ENCODE assay signal across 8 cellular contexts in genomic region chr1:159828916-159829634, GRCh38. TPM values are rescaled to one million over a fixed set of nuclear protein-coding genes. Genes with fewer than 3 reads are reported as not detected.
A peak's percentile ranks its signal among the peaks of the same experiment; 100 is the strongest.
DNase-seq lines count a peak whose midpoint lies in the region; ATAC-seq and TF ChIP-seq lines count a peak whose summit lies in the region.

No MANE protein-coding gene starts in this region.

- H2AFZ ChIP-seq in OCI-LY1 (ENCODE audit: low read length), result no peak overlapping the region

- no peaks in the 10 kb centered on the region for H3K9me2 ChIP-seq in OCI-LY1 (ENCODE audit: low read depth, low read length)

- H3K4me2 ChIP-seq in OCI-LY1 (ENCODE audit: low read length), result no peak overlapping the region

- ATAC-seq in GM18868 (IDR thresholded peaks at IDR 0.05; ENCODE audit: unreplicated experiment), result peak; percentile 91
- ATAC-seq in HG03095 (IDR thresholded peaks at IDR 0.05; ENCODE audit: unreplicated experiment), result peak; percentile 64

- TF ChIP-seq CTCF in OCI-LY1 (IDR thresholded peaks at IDR 0.05; ENCODE audit: low read length) (peak; percentile 62), endothelial cell (IDR thresholded peaks at IDR 0.05; ENCODE audit: unreplicated experiment) (peak; percentile 30), nephron (IDR thresholded peaks at IDR 0.05; ENCODE audit: unreplicated experiment in 3 of 3) (peak; percentile 35 to 48 (median 36))

- no peak overlapping the region for H3K4me3 ChIP-seq in OCI-LY1 (ENCODE audit: low read depth, low read length, poor library complexity, severe bottlenecking)

- H3K4me1 ChIP-seq in OCI-LY1 (ENCODE audit: insufficient read depth, low read length, severe bottlenecking), result no peaks in the 10 kb centered on the region

- no peaks in the 10 kb centered on the region; the same call in 1 of the 2 replicates for H3K27me3 ChIP-seq in OCI-LY1 (ENCODE audit: insufficient read depth, low read length)

- peak; percentile 63 for DNase-seq in Ammon's horn (ENCODE audit: low spot score)
- peak; percentile 66 for DNase-seq in endothelial cell (ENCODE audit: low spot score)
- no peak for DNase-seq in AG08395 (ENCODE audit: low spot score)
- no peak for DNase-seq in HPDE6-E6E7 (ENCODE audit: extremely low spot score)

- no peaks in the 10 kb centered on the region for H3K9me3 ChIP-seq in OCI-LY1 (ENCODE audit: low read length)

- H3K9ac ChIP-seq in OCI-LY1 (ENCODE audit: low read length), result no peak overlapping the region

- H3K36me3 Mint-ChIP-seq in endothelial cell (ENCODE audit: low read depth, unreplicated experiment) (no peaks in the 10 kb centered on the region), nephron (ENCODE audit: low read depth) (no peaks in the 10 kb centered on the region)

- H3F3A ChIP-seq in OCI-LY1 (ENCODE audit: insufficient read depth, low read length), result no peaks in the 10 kb centered on the region

- H3K4me1 Mint-ChIP-seq in endothelial cell (ENCODE audit: unreplicated experiment) (peaks cover 6% of the 10 kb centered on the region), nephron (peaks cover 11% of the 10 kb centered on the region)

- H3K4me3 Mint-ChIP-seq in endothelial cell (ENCODE audit: unreplicated experiment) (no peak overlapping the region), nephron (peak overlapping the region; percentile 5 to 44 (median 17))

- H3K27ac Mint-ChIP-seq in endothelial cell (ENCODE audit: unreplicated experiment) (no peak overlapping the region), nephron (peak overlapping the region; percentile 66 to 95 (median 89))

- no peaks in the 10 kb centered on the region for H3K79me2 ChIP-seq in OCI-LY1 (ENCODE audit: insufficient read depth, low read length)

- H3K27ac ChIP-seq in OCI-LY1 (ENCODE audit: low read depth, low read length, poor library complexity, severe bottlenecking), result no peak overlapping the region

- H4K20me1 ChIP-seq in OCI-LY1 (ENCODE audit: insufficient read depth, low read length), result no peaks in the 10 kb centered on the region

- H3K9me3 Mint-ChIP-seq in endothelial cell (ENCODE audit: unreplicated experiment) (no peaks in the 10 kb centered on the region), nephron (no peaks in the 10 kb centered on the region)

- H3K36me3 ChIP-seq in OCI-LY1 (ENCODE audit: insufficient read depth, low read length), result no peaks in the 10 kb centered on the region

- H3K27me3 Mint-ChIP-seq in endothelial cell (ENCODE audit: unreplicated experiment), result peaks cover 13% of the 10 kb centered on the region
- peaks cover 32% of the 10 kb centered on the region for H3K27me3 Mint-ChIP-seq in nephron (ENCODE audit: low read depth)

RNA-seq across cellular contexts. Expression of gene SLAMF8, which starts 2.4 kb away (rescaled TPM):
- total RNA-seq in endothelial cell (ENCODE audit: unreplicated experiment), result not detected

RNA-seq across cellular contexts. Expression of gene FCRL6, which starts 26.9 kb away (rescaled TPM):
- not detected for total RNA-seq in endothelial cell (ENCODE audit: unreplicated experiment)

RNA-seq across cellular contexts. Expression of gene VSIG8, which starts 33.4 kb away (rescaled TPM):
- not detected for total RNA-seq in endothelial cell (ENCODE audit: unreplicated experiment)

RNA-seq across cellular contexts. Expression of gene DUSP23, which starts 48.3 kb away (rescaled TPM):
- total RNA-seq in endothelial cell (ENCODE audit: unreplicated experiment), result 38.7 TPM

Comparison
In these comparisons a context has a peak if more than half of its experiments do, and no peak if none do; other contexts are left out.
1. DNase-seq: peak in Ammon's horn (single experiment) and endothelial cell (single experiment); none in AG08395 (single experiment) and HPDE6-E6E7 (single experiment).
2. Peak in every context shown above with its lines, with median percentiles within 50 percentile points of each other: CTCF ChIP-seq.